8 cellular contexts compared by ENCODE assay signal in genomic region chr11:103682318-103683184, GRCh38.
DNase-seq lines count a peak whose midpoint lies in the region; TF ChIP-seq lines count a peak whose summit lies in the region.

No MANE protein-coding gene starts in this region.

- no peaks in the 10 kb centered on the region for H3K36me3 ChIP-seq in GM23248 (ENCODE audit: low read depth)
- H3K36me3 ChIP-seq in parathyroid adenoma (ENCODE audit: control insufficient read depth, insufficient read depth, low read length): no peaks in the 10 kb centered on the region

- peaks cover 12% of the 10 kb centered on the region for H3K4me1 ChIP-seq in GM23248 (ENCODE audit: insufficient read depth)
- H3K4me1 ChIP-seq in parathyroid adenoma: no peaks in the 10 kb centered on the region

- DNase-seq in GM04503 (ENCODE audit: low read depth) (peak; percentile 41), GM23248 (peak; percentile 80), KG1 (lab: John Stamatoyannopoulos, UW) (peak; percentile 53), RPMI7951 (ENCODE audit: low read depth) (peak; percentile 54), glutamatergic neuron (peak; percentile 55), cortex of kidney (lab: John Stamatoyannopoulos, UW) (no peak)
- DNase-seq in activated gamma-delta T cell treated with anti-CD3 and anti-CD28 coated beads, Interleukin-2, amount 50 U/mL, for 16 hours (ENCODE audit: low read depth): peak; percentile 5

- H3K36me3 Mint-ChIP-seq in glutamatergic neuron (ENCODE audit: unreplicated experiment): no peaks in the 10 kb centered on the region

- H2AFZ ChIP-seq in GM23248 (peak overlapping the region; percentile 54), parathyroid adenoma (no peak overlapping the region)

- H3K4me3 Mint-ChIP-seq in glutamatergic neuron (ENCODE audit: unreplicated experiment): peak overlapping the region; percentile 19

- in situ Hi-C loops in GM23248 (cut with MboI): loop anchor here (10.0 to 25.0 kb wide), 2 partner anchors 482 to 655 kb away; partner anchors contain the start of gene PDGFD

- no peaks in the 10 kb centered on the region for H4K20me1 ChIP-seq in GM23248 (ENCODE audit: insufficient read depth)

- no peak overlapping the region for H3K9ac ChIP-seq in GM23248
- H3K9ac ChIP-seq in parathyroid adenoma: no peak overlapping the region

- peaks cover 1% of the 10 kb centered on the region for H3K9me3 Mint-ChIP-seq in glutamatergic neuron (ENCODE audit: unreplicated experiment)

- H3K4me1 Mint-ChIP-seq in glutamatergic neuron (ENCODE audit: low read depth, unreplicated experiment): peaks cover 16% of the 10 kb centered on the region

- H3K9me3 ChIP-seq in GM23248 (ENCODE audit: low read depth) (no peaks in the 10 kb centered on the region), parathyroid adenoma (ENCODE audit: control insufficient read depth, low read length) (no peaks in the 10 kb centered on the region)

- WGBS in GM23248 (ENCODE audit: low coverage in 1 of 2, low lambda C conversion rate in 2 of 2, missing lambda C conversion rate in 2 of 2), 2 experiments: 5 to 10% methylated on average over 8 of the region's 8 CpGs

- H3K4me2 ChIP-seq in GM23248 (ENCODE audit: unreplicated experiment) (peak overlapping the region; percentile 41), parathyroid adenoma (ENCODE audit: low read length) (no peak overlapping the region)

- H3F3A ChIP-seq in GM23248 (ENCODE audit: insufficient read depth): peaks cover 18% of the 10 kb centered on the region; the same call in 1 of the 2 replicates

- H3K4me3 ChIP-seq in GM23248: peak overlapping the region; percentile 20; the same call in 1 of the 2 replicates
- H3K4me3 ChIP-seq in parathyroid adenoma (ENCODE audit: low read depth, low read length): no peak overlapping the region

- H3K27ac ChIP-seq in GM23248 (no peak overlapping the region), parathyroid adenoma (no peak overlapping the region)

- H3K9me2 ChIP-seq in GM23248 (ENCODE audit: insufficient read depth): no peaks in the 10 kb centered on the region

- TF ChIP-seq CTCF in glutamatergic neuron (IDR thresholded peaks at IDR 0.05; ENCODE audit: partially characterized antibody, unreplicated experiment) (peak; percentile 95), parathyroid adenoma (IDR thresholded peaks at IDR 0.05) (peak; percentile 29)

- peak overlapping the region; percentile 83 for H3K27ac Mint-ChIP-seq in glutamatergic neuron (ENCODE audit: unreplicated experiment)

- H3K79me2 ChIP-seq in GM23248 (ENCODE audit: insufficient read depth) (no peaks in the 10 kb centered on the region), parathyroid adenoma (no peaks in the 10 kb centered on the region)

- H3K27me3 ChIP-seq in GM23248 (replicated peaks; ENCODE audit: insufficient read depth): no peaks in the 10 kb centered on the region
- H3K27me3 ChIP-seq in parathyroid adenoma (ENCODE audit: control insufficient read depth, insufficient read depth, low read length): no peaks in the 10 kb centered on the region

- H3K27me3 Mint-ChIP-seq in glutamatergic neuron (ENCODE audit: unreplicated experiment): peaks cover 2% of the 10 kb centered on the region
